In the genomic region with DNA sequence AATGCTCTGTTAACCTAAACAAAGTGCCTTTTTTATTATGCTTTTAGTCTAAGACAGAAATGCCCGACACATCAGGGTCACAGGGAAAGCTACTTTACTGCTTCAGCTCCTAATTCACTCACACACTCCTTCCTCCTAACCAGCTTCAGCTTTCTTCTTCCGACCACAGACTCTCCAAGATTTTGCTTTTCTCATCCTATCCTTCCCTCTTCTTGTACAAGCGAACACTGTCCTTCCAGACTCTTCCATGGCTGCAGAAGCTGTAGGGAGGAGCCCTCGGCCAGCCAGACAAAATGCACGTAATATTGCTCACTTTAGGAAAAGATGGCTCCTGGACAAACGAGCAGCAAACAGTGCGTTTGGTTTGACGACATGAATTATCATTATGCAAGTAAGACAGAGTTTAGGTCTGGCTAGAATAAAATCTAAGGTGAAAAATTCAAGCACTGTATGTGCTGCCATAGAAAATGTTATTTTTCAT, we compare ENCODE assay signal across 1 cellular context.
TF ChIP-seq lines count a peak whose summit lies in the region.

No MANE protein-coding gene starts in this region.

TF ChIP-seq in K562, 482 proteins besides CTCF, POLR2A, EP300 and RAD21 (continued from another document and continues in another):
- TF ChIP-seq, protein P1, sequence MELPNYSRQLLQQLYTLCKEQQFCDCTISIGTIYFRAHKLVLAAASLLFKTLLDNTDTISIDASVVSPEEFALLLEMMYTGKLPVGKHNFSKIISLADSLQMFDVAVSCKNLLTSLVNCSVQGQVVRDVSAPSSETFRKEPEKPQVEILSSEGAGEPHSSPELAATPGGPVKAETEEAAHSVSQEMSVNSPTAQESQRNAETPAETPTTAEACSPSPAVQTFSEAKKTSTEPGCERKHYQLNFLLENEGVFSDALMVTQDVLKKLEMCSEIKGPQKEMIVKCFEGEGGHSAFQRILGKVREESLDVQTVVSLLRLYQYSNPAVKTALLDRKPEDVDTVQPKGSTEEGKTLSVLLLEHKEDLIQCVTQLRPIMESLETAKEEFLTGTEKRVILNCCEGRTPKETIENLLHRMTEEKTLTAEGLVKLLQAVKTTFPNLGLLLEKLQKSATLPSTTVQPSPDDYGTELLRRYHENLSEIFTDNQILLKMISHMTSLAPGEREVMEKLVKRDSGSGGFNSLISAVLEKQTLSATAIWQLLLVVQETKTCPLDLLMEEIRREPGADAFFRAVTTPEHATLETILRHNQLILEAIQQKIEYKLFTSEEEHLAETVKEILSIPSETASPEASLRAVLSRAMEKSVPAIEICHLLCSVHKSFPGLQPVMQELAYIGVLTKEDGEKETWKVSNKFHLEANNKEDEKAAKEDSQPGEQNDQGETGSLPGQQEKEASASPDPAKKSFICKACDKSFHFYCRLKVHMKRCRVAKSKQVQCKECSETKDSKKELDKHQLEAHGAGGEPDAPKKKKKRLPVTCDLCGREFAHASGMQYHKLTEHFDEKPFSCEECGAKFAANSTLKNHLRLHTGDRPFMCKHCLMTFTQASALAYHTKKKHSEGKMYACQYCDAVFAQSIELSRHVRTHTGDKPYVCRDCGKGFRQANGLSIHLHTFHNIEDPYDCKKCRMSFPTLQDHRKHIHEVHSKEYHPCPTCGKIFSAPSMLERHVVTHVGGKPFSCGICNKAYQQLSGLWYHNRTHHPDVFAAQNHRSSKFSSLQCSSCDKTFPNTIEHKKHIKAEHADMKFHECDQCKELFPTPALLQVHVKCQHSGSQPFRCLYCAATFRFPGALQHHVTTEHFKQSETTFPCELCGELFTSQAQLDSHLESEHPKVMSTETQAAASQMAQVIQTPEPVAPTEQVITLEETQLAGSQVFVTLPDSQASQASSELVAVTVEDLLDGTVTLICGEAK (IDR thresholded peaks at IDR 0.05) = peak; percentile 55
- TF ChIP-seq, protein P1 (CRISPR knock-in tag; IDR thresholded peaks at IDR 0.05) = no peak
- TF ChIP-seq BCOR (IDR thresholded peaks at IDR 0.05) (no peak), ZFX (CRISPR knock-in tag; IDR thresholded peaks at IDR 0.05) (no peak), GTF2A2 (tag; IDR thresholded peaks at IDR 0.05) (peak; percentile 81; the same call in 1 of the 2 replicates), RCOR1 (IDR thresholded peaks at IDR 0.05; ENCODE audit: borderline replicate concordance in 1 of 2, low read depth in 2 of 2, low read length in 2 of 2) (no peak), CEBPG (CRISPR knock-in tag; IDR thresholded peaks at IDR 0.05) (no peak), CEBPG (tag; conservative IDR thresholded peaks at IDR 0.05 in 1 of 2, IDR thresholded peaks at IDR 0.05 in 1 of 2) (no peak), ZNF766 (CRISPR knock-in tag; conservative IDR thresholded peaks at IDR 0.05) (peak; percentile 44), NFRKB (IDR thresholded peaks at IDR 0.05; ENCODE audit: low read depth) (peak; percentile 93; the same call in 1 of the 2 replicates), GATAD2A (IDR thresholded peaks at IDR 0.05) (no peak), HNRNPK (IDR thresholded peaks at IDR 0.05; ENCODE audit: low read depth, low read length, poor library complexity, severe bottlenecking) (no peak), NR4A1 (CRISPR knock-in tag; IDR thresholded peaks at IDR 0.05) (0 out of 2 replicates have a peak, but pooled peaks have one; percentile 35), NR4A1 (tag; IDR thresholded peaks at IDR 0.05) (peak; percentile 92), PURB (CRISPR knock-in tag; IDR thresholded peaks at IDR 0.05; ENCODE audit: low read depth) (no peak)
- TF ChIP-seq, protein P2, sequence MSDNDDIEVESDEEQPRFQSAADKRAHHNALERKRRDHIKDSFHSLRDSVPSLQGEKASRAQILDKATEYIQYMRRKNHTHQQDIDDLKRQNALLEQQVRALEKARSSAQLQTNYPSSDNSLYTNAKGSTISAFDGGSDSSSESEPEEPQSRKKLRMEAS (CRISPR knock-in tag; IDR thresholded peaks at IDR 0.05) = no peak
- TF ChIP-seq, protein P3, sequence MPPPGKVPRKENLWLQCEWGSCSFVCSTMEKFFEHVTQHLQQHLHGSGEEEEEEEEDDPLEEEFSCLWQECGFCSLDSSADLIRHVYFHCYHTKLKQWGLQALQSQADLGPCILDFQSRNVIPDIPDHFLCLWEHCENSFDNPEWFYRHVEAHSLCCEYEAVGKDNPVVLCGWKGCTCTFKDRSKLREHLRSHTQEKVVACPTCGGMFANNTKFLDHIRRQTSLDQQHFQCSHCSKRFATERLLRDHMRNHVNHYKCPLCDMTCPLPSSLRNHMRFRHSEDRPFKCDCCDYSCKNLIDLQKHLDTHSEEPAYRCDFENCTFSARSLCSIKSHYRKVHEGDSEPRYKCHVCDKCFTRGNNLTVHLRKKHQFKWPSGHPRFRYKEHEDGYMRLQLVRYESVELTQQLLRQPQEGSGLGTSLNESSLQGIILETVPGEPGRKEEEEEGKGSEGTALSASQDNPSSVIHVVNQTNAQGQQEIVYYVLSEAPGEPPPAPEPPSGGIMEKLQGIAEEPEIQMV (tag; conservative IDR thresholded peaks at IDR 0.05; ENCODE audit: low read depth) = peak; percentile 76
- TF ChIP-seq, protein P4, sequence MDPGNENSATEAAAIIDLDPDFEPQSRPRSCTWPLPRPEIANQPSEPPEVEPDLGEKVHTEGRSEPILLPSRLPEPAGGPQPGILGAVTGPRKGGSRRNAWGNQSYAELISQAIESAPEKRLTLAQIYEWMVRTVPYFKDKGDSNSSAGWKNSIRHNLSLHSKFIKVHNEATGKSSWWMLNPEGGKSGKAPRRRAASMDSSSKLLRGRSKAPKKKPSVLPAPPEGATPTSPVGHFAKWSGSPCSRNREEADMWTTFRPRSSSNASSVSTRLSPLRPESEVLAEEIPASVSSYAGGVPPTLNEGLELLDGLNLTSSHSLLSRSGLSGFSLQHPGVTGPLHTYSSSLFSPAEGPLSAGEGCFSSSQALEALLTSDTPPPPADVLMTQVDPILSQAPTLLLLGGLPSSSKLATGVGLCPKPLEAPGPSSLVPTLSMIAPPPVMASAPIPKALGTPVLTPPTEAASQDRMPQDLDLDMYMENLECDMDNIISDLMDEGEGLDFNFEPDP (CRISPR knock-in tag; IDR thresholded peaks at IDR 0.05) = peak; percentile 79; the same call in 1 of the 2 replicates
- TF ChIP-seq, protein P5, sequence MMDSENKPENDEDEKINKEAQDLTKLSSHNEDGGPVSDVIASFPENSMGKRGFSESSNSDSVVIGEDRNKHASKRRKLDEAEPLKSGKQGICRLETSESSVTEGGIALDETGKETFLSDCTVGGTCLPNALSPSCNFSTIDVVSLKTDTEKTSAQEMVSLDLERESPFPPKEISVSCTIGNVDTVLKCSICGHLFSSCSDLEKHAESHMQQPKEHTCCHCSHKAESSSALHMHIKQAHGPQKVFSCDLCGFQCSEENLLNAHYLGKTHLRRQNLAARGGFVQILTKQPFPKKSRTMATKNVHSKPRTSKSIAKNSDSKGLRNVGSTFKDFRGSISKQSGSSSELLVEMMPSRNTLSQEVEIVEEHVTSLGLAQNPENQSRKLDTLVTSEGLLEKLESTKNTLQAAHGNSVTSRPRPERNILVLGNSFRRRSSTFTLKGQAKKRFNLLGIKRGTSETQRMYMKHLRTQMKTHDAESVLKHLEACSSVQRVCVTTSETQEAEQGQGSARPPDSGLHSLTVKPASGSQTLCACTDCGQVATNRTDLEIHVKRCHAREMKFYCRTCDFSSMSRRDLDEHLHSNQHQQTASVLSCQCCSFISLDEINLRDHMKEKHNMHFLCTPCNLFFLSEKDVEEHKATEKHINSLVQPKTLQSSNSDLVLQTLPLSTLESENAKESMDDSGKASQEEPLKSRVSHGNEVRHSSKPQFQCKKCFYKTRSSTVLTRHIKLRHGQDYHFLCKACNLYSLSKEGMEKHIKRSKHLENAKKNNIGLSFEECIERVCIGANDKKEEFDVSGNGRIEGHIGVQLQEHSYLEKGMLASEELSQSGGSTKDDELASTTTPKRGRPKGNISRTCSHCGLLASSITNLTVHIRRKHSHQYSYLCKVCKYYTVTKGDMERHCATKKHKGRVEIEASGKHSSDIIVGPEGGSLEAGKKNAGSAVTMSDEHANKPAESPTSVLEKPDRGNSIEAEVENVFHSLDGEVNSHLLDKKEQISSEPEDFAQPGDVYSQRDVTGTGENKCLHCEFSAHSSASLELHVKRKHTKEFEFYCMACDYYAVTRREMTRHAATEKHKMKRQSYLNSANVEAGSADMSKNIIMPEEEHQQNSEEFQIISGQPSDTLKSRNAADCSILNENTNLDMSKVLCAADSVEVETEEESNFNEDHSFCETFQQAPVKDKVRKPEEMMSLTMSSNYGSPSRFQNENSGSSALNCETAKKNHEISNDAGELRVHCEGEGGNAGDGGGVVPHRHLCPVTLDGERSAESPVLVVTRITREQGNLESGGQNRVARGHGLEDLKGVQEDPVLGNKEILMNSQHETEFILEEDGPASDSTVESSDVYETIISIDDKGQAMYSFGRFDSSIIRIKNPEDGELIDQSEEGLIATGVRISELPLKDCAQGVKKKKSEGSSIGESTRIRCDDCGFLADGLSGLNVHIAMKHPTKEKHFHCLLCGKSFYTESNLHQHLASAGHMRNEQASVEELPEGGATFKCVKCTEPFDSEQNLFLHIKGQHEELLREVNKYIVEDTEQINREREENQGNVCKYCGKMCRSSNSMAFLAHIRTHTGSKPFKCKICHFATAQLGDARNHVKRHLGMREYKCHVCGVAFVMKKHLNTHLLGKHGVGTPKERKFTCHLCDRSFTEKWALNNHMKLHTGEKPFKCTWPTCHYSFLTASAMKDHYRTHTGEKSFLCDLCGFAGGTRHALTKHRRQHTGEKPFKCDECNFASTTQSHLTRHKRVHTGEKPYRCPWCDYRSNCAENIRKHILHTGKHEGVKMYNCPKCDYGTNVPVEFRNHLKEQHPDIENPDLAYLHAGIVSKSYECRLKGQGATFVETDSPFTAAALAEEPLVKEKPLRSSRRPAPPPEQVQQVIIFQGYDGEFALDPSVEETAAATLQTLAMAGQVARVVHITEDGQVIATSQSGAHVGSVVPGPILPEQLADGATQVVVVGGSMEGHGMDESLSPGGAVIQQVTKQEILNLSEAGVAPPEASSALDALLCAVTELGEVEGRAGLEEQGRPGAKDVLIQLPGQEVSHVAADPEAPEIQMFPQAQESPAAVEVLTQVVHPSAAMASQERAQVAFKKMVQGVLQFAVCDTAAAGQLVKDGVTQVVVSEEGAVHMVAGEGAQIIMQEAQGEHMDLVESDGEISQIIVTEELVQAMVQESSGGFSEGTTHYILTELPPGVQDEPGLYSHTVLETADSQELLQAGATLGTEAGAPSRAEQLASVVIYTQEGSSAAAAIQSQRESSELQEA (IDR thresholded peaks at IDR 0.05; ENCODE audit: low read depth) = no peak
- TF ChIP-seq, protein P6, sequence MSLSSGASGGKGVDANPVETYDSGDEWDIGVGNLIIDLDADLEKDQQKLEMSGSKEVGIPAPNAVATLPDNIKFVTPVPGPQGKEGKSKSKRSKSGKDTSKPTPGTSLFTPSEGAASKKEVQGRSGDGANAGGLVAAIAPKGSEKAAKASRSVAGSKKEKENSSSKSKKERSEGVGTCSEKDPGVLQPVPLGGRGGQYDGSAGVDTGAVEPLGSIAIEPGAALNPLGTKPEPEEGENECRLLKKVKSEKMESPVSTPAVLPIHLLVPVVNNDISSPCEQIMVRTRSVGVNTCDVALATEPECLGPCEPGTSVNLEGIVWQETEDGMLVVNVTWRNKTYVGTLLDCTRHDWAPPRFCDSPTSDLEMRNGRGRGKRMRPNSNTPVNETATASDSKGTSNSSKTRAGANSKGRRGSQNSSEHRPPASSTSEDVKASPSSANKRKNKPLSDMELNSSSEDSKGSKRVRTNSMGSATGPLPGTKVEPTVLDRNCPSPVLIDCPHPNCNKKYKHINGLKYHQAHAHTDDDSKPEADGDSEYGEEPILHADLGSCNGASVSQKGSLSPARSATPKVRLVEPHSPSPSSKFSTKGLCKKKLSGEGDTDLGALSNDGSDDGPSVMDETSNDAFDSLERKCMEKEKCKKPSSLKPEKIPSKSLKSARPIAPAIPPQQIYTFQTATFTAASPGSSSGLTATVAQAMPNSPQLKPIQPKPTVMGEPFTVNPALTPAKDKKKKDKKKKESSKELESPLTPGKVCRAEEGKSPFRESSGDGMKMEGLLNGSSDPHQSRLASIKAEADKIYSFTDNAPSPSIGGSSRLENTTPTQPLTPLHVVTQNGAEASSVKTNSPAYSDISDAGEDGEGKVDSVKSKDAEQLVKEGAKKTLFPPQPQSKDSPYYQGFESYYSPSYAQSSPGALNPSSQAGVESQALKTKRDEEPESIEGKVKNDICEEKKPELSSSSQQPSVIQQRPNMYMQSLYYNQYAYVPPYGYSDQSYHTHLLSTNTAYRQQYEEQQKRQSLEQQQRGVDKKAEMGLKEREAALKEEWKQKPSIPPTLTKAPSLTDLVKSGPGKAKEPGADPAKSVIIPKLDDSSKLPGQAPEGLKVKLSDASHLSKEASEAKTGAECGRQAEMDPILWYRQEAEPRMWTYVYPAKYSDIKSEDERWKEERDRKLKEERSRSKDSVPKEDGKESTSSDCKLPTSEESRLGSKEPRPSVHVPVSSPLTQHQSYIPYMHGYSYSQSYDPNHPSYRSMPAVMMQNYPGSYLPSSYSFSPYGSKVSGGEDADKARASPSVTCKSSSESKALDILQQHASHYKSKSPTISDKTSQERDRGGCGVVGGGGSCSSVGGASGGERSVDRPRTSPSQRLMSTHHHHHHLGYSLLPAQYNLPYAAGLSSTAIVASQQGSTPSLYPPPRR (CRISPR knock-in tag; IDR thresholded peaks at IDR 0.05; ENCODE audit: borderline replicate concordance) = no peak
- TF ChIP-seq, protein P7, sequence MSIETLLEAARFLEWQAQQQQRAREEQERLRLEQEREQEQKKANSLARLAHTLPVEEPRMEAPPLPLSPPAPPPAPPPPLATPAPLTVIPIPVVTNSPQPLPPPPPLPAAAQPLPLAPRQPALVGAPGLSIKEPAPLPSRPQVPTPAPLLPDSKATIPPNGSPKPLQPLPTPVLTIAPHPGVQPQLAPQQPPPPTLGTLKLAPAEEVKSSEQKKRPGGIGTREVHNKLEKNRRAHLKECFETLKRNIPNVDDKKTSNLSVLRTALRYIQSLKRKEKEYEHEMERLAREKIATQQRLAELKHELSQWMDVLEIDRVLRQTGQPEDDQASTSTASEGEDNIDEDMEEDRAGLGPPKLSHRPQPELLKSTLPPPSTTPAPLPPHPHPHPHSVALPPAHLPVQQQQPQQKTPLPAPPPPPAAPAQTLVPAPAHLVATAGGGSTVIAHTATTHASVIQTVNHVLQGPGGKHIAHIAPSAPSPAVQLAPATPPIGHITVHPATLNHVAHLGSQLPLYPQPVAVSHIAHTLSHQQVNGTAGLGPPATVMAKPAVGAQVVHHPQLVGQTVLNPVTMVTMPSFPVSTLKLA (conservative IDR thresholded peaks at IDR 0.05) = no peak
